Comparison of ENCODE assay signal across 7 cellular contexts in the genomic region with DNA sequence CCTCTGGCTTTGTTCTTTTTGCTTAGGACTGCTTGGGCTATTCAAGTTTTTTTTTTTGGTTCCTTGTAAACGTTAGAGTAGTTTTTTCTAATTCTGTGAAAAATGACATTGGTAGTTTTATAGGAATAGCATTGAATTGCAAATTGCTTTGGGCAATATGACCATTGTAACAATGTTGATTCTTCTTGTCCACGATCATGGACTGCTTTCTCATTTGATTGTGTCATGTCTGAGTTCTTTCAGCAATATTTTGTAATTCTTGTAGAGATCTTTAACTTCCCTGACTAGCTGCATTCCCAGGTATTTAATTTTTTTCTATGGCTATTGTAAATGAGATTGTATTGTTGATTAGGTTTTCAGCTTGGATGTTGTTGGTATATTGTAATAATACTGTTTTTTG.
DNase-seq lines count a peak whose midpoint lies in the region; ATAC-seq, FAIRE-seq and TF ChIP-seq lines count a peak whose summit lies in the region.
"Not testable (repeated sequence)": the region's sequence is repeated elsewhere in the genome, so short reads cannot be mapped to it uniquely, and the experiment has no call there.

No MANE protein-coding gene starts in this region.

- H3K4me2 ChIP-seq in GM23248 (ENCODE audit: unreplicated experiment); IMR-90 (ENCODE audit: low read depth, low read length); astrocyte (ENCODE audit: low read length): not testable (repeated sequence)

- peak overlapping the region; percentile 99 for H3K27ac Mint-ChIP-seq in astrocyte (ENCODE audit: unreplicated experiment)
- peak overlapping the region; percentile 86 for H3K27ac Mint-ChIP-seq in mesothelial cell of epicardium

- H3K79me2 ChIP-seq in GM23248 (ENCODE audit: insufficient read depth); astrocyte (ENCODE audit: insufficient read depth, low read length): not testable (repeated sequence)

- peak; percentile 21; the same call in 1 of the 2 replicates for ATAC-seq in IMR-90 (ENCODE audit: low read depth)

- H3K56ac ChIP-seq in IMR-90 (ENCODE audit: extremely low read depth, insufficient read depth, low read length) = not testable (repeated sequence)

- not testable (repeated sequence) for FAIRE-seq in astrocyte (lab: Jason Lieb, UNC)
- FAIRE-seq in urothelium cell line (lab: Jason Lieb, UNC) = peak; percentile 40

- DNase-seq in BJ (ENCODE audit: low read depth) = peak; percentile 1
- not testable (repeated sequence) for DNase-seq in GM23248; IMR-90; astrocyte (ENCODE audit: low read depth); mesothelial cell of epicardium (ENCODE audit: low spot score in 2 of 2, unreplicated experiment in 2 of 2); urothelium cell line (ENCODE audit: low spot score)
- DNase-seq in fibroblast of peridontal ligament (ENCODE audit: extremely low read depth) = peak; percentile 6

- not testable (repeated sequence) for H3K23ac ChIP-seq in IMR-90 (ENCODE audit: low read depth, low read length)

- H3K27ac ChIP-seq in GM23248; IMR-90 (ENCODE audit: insufficient read depth, low read length); astrocyte (ENCODE audit: low read depth, low read length): not testable (repeated sequence)

- H3K36me3 ChIP-seq in BJ (ENCODE audit: control insufficient read depth, insufficient read depth, low read length); GM23248 (ENCODE audit: low read depth); IMR-90 (ENCODE audit: control insufficient read depth, insufficient read depth, low read length); astrocyte (ENCODE audit: insufficient read depth, low read length): not testable (repeated sequence)

- not testable (repeated sequence) for H3K79me1 ChIP-seq in IMR-90 (ENCODE audit: low read depth in 1 of 2, low read length in 2 of 2)

- 56 to 60% methylated on average over 2 of the region's 2 CpGs for whole genome bisulfite sequencing in GM23248 (ENCODE audit: low coverage in 1 of 2, low lambda C conversion rate in 2 of 2, missing lambda C conversion rate in 2 of 2), 2 experiments
- no CpG with 5 or more reads among the region's 2 CpGs for WGBS in IMR-90 (ENCODE audit: extremely low coverage in 2 of 2, insufficient read length in 1 of 2), 2 experiments

- TF ChIP-seq RAD21 in IMR-90 (IDR thresholded peaks at IDR 0.05; ENCODE audit: low read length) = not testable (repeated sequence)

- not testable (repeated sequence) for H3K9me2 ChIP-seq in GM23248 (ENCODE audit: insufficient read depth)

- not testable (repeated sequence) for H3K9me3 Mint-ChIP-seq in astrocyte (ENCODE audit: unreplicated experiment); mesothelial cell of epicardium

- not testable (repeated sequence) for H3K36me3 Mint-ChIP-seq in astrocyte (ENCODE audit: low read depth, unreplicated experiment); mesothelial cell of epicardium

- not testable (repeated sequence) for H3K14ac ChIP-seq in IMR-90 (replicated peaks; ENCODE audit: low read depth, low read length)

- H3K27me3 Mint-ChIP-seq in astrocyte (ENCODE audit: low read depth, unreplicated experiment); mesothelial cell of epicardium (ENCODE audit: low read depth): not testable (repeated sequence)

- not testable (repeated sequence) for H3K9ac ChIP-seq in GM23248; IMR-90 (ENCODE audit: low read depth, low read length); astrocyte (ENCODE audit: low read length)

- H3K4me1 ChIP-seq in GM23248 (ENCODE audit: insufficient read depth); IMR-90 (ENCODE audit: control insufficient read depth, insufficient read depth, low read length); astrocyte (ENCODE audit: insufficient read depth, low read length): not testable (repeated sequence)

- TF ChIP-seq CTCF in BJ (IDR thresholded peaks at IDR 0.05; ENCODE audit: insufficient read depth, low read depth, low read length); IMR-90 (conservative IDR thresholded peaks at IDR 0.05; ENCODE audit: low read depth, low read length); astrocyte (IDR thresholded peaks at IDR 0.05; ENCODE audit: insufficient read depth, low read depth, low read length); mesothelial cell of epicardium (IDR thresholded peaks at IDR 0.05; ENCODE audit: unreplicated experiment): not testable (repeated sequence)

- not testable (repeated sequence) for H4K91ac ChIP-seq in IMR-90 (ENCODE audit: insufficient read depth, low read depth, low read length)

- in situ Hi-C loops in GM23248 (cut with MboI); IMR-90 (cut with MboI; ENCODE audit: low sequenced_read_pairs): not testable (repeated sequence)

- H4K20me1 ChIP-seq in GM23248 (ENCODE audit: insufficient read depth); IMR-90 (ENCODE audit: insufficient read depth, low read length); astrocyte (ENCODE audit: insufficient read depth, low read length): not testable (repeated sequence)

- not testable (repeated sequence) for BruUV-seq in IMR-90 (replicated peaks; lab: Mats Ljungman, UMichigan)

- H2AFZ ChIP-seq in GM23248 = 0 out of 2 replicates have a peak overlapping the region, but pooled peaks have one; percentile 19
- not testable (repeated sequence) for H2AFZ ChIP-seq in IMR-90 (replicated peaks; ENCODE audit: low read length, poor library complexity); astrocyte (ENCODE audit: low read depth, low read length)

- not testable (repeated sequence) for H3K9me3 ChIP-seq in GM23248 (ENCODE audit: low read depth); IMR-90 (ENCODE audit: control insufficient read depth, insufficient read depth, low read length); astrocyte (ENCODE audit: insufficient read depth, low read depth, low read length)

- not testable (repeated sequence) for H3K9me1 ChIP-seq in IMR-90 (ENCODE audit: insufficient read depth, low read length)

- not testable (repeated sequence) for TF ChIP-seq POLR2A in IMR-90 (IDR thresholded peaks at IDR 0.05; ENCODE audit: low read depth, low read length)

- not testable (repeated sequence) for H2AK5ac ChIP-seq in IMR-90 (ENCODE audit: low read depth, low read length)

- H2BK5ac ChIP-seq in IMR-90 (ENCODE audit: low read depth, low read length, poor library complexity, severe bottlenecking) = not testable (repeated sequence)

- H3K4me3 Mint-ChIP-seq in astrocyte (ENCODE audit: unreplicated experiment) = peak overlapping the region; percentile 67
- H3K4me3 Mint-ChIP-seq in mesothelial cell of epicardium = not testable (repeated sequence)

- intact Hi-C loops in IMR-90 (cut with micrococcal nuclease) = not testable (repeated sequence)

- POLR2A ChIA-PET in BJ (lab: Charles Lee); IMR-90 (lab: Charles Lee; ENCODE audit: unreplicated experiment): not testable (repeated sequence)

- H4K5ac ChIP-seq in IMR-90 (ENCODE audit: low read depth, low read length) = not testable (repeated sequence)

- CTCF ChIA-PET in BJ (lab: Yijun Ruan, JAX); IMR-90 (lab: Yijun Ruan, JAX): not testable (repeated sequence)

- H3K18ac ChIP-seq in IMR-90 (ENCODE audit: low read depth, low read length) = not testable (repeated sequence)

- not testable (repeated sequence) for H3K4ac ChIP-seq in IMR-90 (ENCODE audit: low read depth, low read length)

- dilution Hi-C loops in IMR-90 (cut with HindIII; ENCODE audit: low sequenced_read_pairs, unreplicated experiment) = not testable (repeated sequence)

- not testable (repeated sequence) for H3K4me1 Mint-ChIP-seq in astrocyte (ENCODE audit: low read depth, unreplicated experiment); mesothelial cell of epicardium

- H3K4me3 ChIP-seq in BJ (ENCODE audit: low read depth, low read length); GM23248; IMR-90 (ENCODE audit: insufficient read depth, low read depth, low read length); astrocyte (ENCODE audit: insufficient read depth, low read depth, low read length): not testable (repeated sequence)

- not testable (repeated sequence) for H3F3A ChIP-seq in GM23248 (ENCODE audit: insufficient read depth)

- 0 out of 2 replicates have a peak overlapping the region, but pooled peaks have one; percentile 40 for H2BK120ac ChIP-seq in IMR-90 (ENCODE audit: low read depth, low read length)

- not testable (repeated sequence) for H2BK20ac ChIP-seq in IMR-90 (ENCODE audit: low read depth, low read length)

- not testable (repeated sequence) for H2AK9ac ChIP-seq in IMR-90 (replicated peaks; ENCODE audit: low read depth, low read length, poor library complexity)

- H3K27me3 ChIP-seq in BJ (ENCODE audit: control insufficient read depth, insufficient read depth, low read length); GM23248 (replicated peaks; ENCODE audit: insufficient read depth); IMR-90 (ENCODE audit: control insufficient read depth, insufficient read depth, low read length); astrocyte (ENCODE audit: insufficient read depth, low read length): not testable (repeated sequence)

- H4K8ac ChIP-seq in IMR-90 (ENCODE audit: low read depth in 2 of 2, low read length in 2 of 2) = not testable (repeated sequence)

- H2BK15ac ChIP-seq in IMR-90 (ENCODE audit: low read depth, low read length) = not testable (repeated sequence)
